7 cellular contexts compared by ENCODE assay signal in genomic region chr15:72155635-72156616, GRCh38. TPM values are rescaled to one million over a fixed set of nuclear protein-coding genes. Genes with fewer than 3 reads are reported as not detected.
DNase-seq lines count a peak whose midpoint lies in the region; ATAC-seq and TF ChIP-seq lines count a peak whose summit lies in the region.

No MANE protein-coding gene starts in this region.

- in situ Hi-C loops in GM13977 (cut with MboI; ENCODE audit: low pct_unique_long_range_greater_than_20kb, low sequenced_read_pairs, unreplicated experiment), result no loop called here

- peak; percentile 87 for TF ChIP-seq CTCF in GM13977 (IDR thresholded peaks at IDR 0.05; ENCODE audit: extremely low read depth, insufficient read depth, missing control alignments)
- TF ChIP-seq CTCF in endothelial cell (IDR thresholded peaks at IDR 0.05; ENCODE audit: unreplicated experiment), result peak; percentile 79
- TF ChIP-seq CTCF in mesothelial cell of epicardium (IDR thresholded peaks at IDR 0.05; ENCODE audit: unreplicated experiment), result peak; percentile 84

- ATAC-seq in activated CD8-positive, alpha-beta memory T cell treated with anti-CD3 and anti-CD28 coated beads, Interleukin-2, amount 10 ng/mL, durations not matched to agents 7 days and 5 days, result peak; percentile 95

- H3K36me3 Mint-ChIP-seq in activated CD8-positive, alpha-beta memory T cell treated with anti-CD3 and anti-CD28 coated beads, Interleukin-2, amount 10 ng/mL, durations not matched to agents 7 days and 5 days, result no peaks in the 10 kb centered on the region
- H3K36me3 Mint-ChIP-seq in endothelial cell (ENCODE audit: low read depth, unreplicated experiment) (no peaks in the 10 kb centered on the region), mesothelial cell of epicardium (no peaks in the 10 kb centered on the region)

- no peaks in the 10 kb centered on the region for H3K27me3 Mint-ChIP-seq in activated CD8-positive, alpha-beta memory T cell treated with anti-CD3 and anti-CD28 coated beads, Interleukin-2, amount 10 ng/mL, durations not matched to agents 7 days and 5 days
- H3K27me3 Mint-ChIP-seq in endothelial cell (ENCODE audit: unreplicated experiment) (peaks cover 4% of the 10 kb centered on the region), mesothelial cell of epicardium (ENCODE audit: low read depth) (no peaks in the 10 kb centered on the region)

- DNase-seq in GM13977 (ENCODE audit: low spot score), result peak; percentile 76
- peak; percentile 73 for DNase-seq in HS-27A (ENCODE audit: low read depth)
- DNase-seq in NOMO-1 (lab: John Stamatoyannopoulos, UW; ENCODE audit: unreplicated experiment in 2 of 2), result peak; percentile 57 to 78
- DNase-seq in activated CD8-positive, alpha-beta memory T cell treated with anti-CD3 and anti-CD28 coated beads, Interleukin-2, amount 10 ng/mL, durations not matched to agents 7 days and 5 days, result peak; percentile 89
- DNase-seq in endothelial cell (ENCODE audit: low spot score), result peak; percentile 84
- peak; percentile 74 to 89 for DNase-seq in mesothelial cell of epicardium (ENCODE audit: low spot score in 2 of 2, unreplicated experiment in 2 of 2)
- peak; percentile 71 for DNase-seq in stimulated activated CD8-positive, alpha-beta memory T cell treated with anti-CD3 and anti-CD28 coated beads, Interleukin-15, amount 100 ng/mL, for 1 hour (ENCODE audit: low read depth)

- H3K27ac Mint-ChIP-seq in activated CD8-positive, alpha-beta memory T cell treated with anti-CD3 and anti-CD28 coated beads, Interleukin-2, amount 10 ng/mL, durations not matched to agents 7 days and 5 days, result no peak overlapping the region
- H3K27ac Mint-ChIP-seq in endothelial cell (ENCODE audit: unreplicated experiment) (no peak overlapping the region), mesothelial cell of epicardium (peak overlapping the region; percentile 71)

- H3K4me3 Mint-ChIP-seq in activated CD8-positive, alpha-beta memory T cell treated with anti-CD3 and anti-CD28 coated beads, Interleukin-2, amount 10 ng/mL, durations not matched to agents 7 days and 5 days, result peak overlapping the region; percentile 65
- H3K4me3 Mint-ChIP-seq in endothelial cell (ENCODE audit: unreplicated experiment) (peak overlapping the region; percentile 35), mesothelial cell of epicardium (peak overlapping the region; percentile 39)

- CTCF ChIA-PET in activated CD8-positive, alpha-beta memory T cell treated with anti-CD3 and anti-CD28 coated beads, Interleukin-2, amount 10 ng/mL, durations not matched to agents 7 days and 5 days (lab: Charles Lee), result interaction anchor here (0.6 to 3.8 kb wide), 26 partner anchors 9 to 580 kb away, joined by 3 to 44 read pairs (median 4); no protein-coding TSS in a partner anchor

- peaks cover 4% of the 10 kb centered on the region for H3K4me1 Mint-ChIP-seq in activated CD8-positive, alpha-beta memory T cell treated with anti-CD3 and anti-CD28 coated beads, Interleukin-2, amount 10 ng/mL, durations not matched to agents 7 days and 5 days
- H3K4me1 Mint-ChIP-seq in endothelial cell (ENCODE audit: unreplicated experiment) (no peaks in the 10 kb centered on the region), mesothelial cell of epicardium (peaks cover 18% of the 10 kb centered on the region)

- H3K9me3 Mint-ChIP-seq in activated CD8-positive, alpha-beta memory T cell treated with anti-CD3 and anti-CD28 coated beads, Interleukin-2, amount 10 ng/mL, durations not matched to agents 7 days and 5 days (ENCODE audit: low read depth), result no peaks in the 10 kb centered on the region
- H3K9me3 Mint-ChIP-seq in endothelial cell (ENCODE audit: unreplicated experiment) (no peaks in the 10 kb centered on the region), mesothelial cell of epicardium (no peaks in the 10 kb centered on the region)

RNA-seq across cellular contexts. Expression of gene SENP8, which starts 37.7 kb away (rescaled TPM):
- total RNA-seq in activated CD8-positive, alpha-beta memory T cell treated with anti-CD3 and anti-CD28 coated beads, Interleukin-2, amount 10 ng/mL, durations not matched to agents 7 days and 5 days, result 1 to 10 TPM; 1.1 to 1.4 TPM
- total RNA-seq in endothelial cell (ENCODE audit: unreplicated experiment) (4.1 TPM), mesothelial cell of epicardium (3.7 to 5.3 TPM (median 4.7 TPM) in 3 replicates)

RNA-seq across cellular contexts. Expression of gene MYO9A, which starts 38.0 kb away (rescaled TPM):
- total RNA-seq in activated CD8-positive, alpha-beta memory T cell treated with anti-CD3 and anti-CD28 coated beads, Interleukin-2, amount 10 ng/mL, durations not matched to agents 7 days and 5 days, result 10 to 100 TPM; 15.3 to 23.4 TPM
- total RNA-seq in endothelial cell (ENCODE audit: unreplicated experiment), result 39.2 TPM
- total RNA-seq in mesothelial cell of epicardium, result 70.1 to 86.1 TPM (median 79.5 TPM) in 3 replicates

RNA-seq across cellular contexts. Expression of gene GRAMD2A, which starts 41.7 kb away (rescaled TPM):
- total RNA-seq in activated CD8-positive, alpha-beta memory T cell treated with anti-CD3 and anti-CD28 coated beads, Interleukin-2, amount 10 ng/mL, durations not matched to agents 7 days and 5 days, result not detected
- total RNA-seq in endothelial cell (ENCODE audit: unreplicated experiment) (0.31 TPM), mesothelial cell of epicardium (2.0 to 3.5 TPM (median 2.6 TPM) in 3 replicates)

Comparison
In these comparisons a context has a peak if more than half of its experiments do, and no peak if none do; other contexts are left out.
1. Peak in every context shown above with its lines: DNase-seq and ATAC-seq.